Comparison of ENCODE assay signal across 8 cellular contexts in the genomic region with DNA sequence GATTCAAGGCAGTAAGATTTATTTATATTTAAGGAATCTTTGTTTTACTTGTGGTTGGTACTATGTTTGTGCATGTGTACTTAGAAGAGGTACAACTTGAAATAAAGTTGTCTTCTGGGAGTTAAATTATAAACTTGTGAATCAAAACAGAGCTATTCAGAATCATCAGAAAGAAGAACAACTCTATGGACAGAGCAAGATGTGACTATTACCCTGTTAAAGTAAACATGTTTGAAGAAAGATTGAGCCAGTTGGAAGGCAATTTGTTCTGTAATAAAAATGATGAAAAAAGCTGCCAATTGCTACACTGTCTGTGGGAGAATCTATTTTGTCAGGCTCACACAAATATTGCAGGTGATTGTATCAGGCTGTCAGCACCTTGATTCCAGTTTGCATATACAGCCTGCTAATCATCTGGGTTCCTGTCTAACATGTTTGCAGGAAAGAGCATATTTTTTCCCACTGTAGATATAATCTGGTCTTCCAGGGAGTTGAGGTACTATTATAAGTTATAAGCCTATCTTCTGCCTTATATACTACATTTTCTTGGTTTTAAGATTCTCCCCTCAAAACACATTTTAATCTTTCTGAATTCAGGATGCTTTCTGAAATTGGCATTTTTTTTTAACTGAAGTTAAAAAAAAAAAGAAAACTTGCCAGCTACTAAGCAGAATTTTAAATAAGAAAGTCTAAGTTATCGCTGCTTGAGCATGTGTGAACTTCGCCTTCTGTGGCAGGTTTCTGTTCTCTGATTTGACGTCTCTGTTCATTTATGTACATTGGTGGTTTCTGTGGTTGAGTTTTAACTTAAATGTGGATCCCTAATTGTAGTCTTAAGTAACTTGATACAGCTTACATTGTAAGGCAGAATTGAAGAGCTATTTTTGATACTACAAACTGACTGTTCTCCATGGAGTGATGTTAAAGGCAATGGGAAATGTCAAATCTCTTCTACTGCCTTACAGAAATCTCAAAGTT. TPM values are rescaled to one million over a fixed set of nuclear protein-coding genes. Genes with fewer than 3 reads are reported as not detected.
DNase-seq lines count a peak whose midpoint lies in the region; ATAC-seq and TF ChIP-seq lines count a peak whose summit lies in the region.

No MANE protein-coding gene starts in this region.

- no peaks in the 10 kb centered on the region for H3K27me3 Mint-ChIP-seq in activated CD4-positive, alpha-beta T cell treated with anti-CD3 and anti-CD28 coated beads, Interleukin-2, amount 10 ng/mL, durations not matched to agents 7 days and 5 days

- peaks cover 11% of the 10 kb centered on the region for H3K9me3 Mint-ChIP-seq in activated CD4-positive, alpha-beta T cell treated with anti-CD3 and anti-CD28 coated beads, Interleukin-2, amount 10 ng/mL, durations not matched to agents 7 days and 5 days

- H3K27ac Mint-ChIP-seq in activated CD4-positive, alpha-beta T cell treated with anti-CD3 and anti-CD28 coated beads, Interleukin-2, amount 10 ng/mL, durations not matched to agents 7 days and 5 days: peak overlapping the region; percentile 76

- ATAC-seq in HG02981 (IDR thresholded peaks at IDR 0.05; ENCODE audit: unreplicated experiment): peak; percentile 83
- ATAC-seq in aorta (ENCODE audit: low FRiP score): no peak

- CTCF ChIA-PET in activated CD4-positive, alpha-beta T cell treated with anti-CD3 and anti-CD28 coated beads, Interleukin-2, amount 10 ng/mL, durations not matched to agents 7 days and 5 days (lab: Charles Lee): interaction anchor here (0.6 to 2.0 kb wide), 5 partner anchors 8 to 43 kb away, joined by 3 to 6 read pairs (median 4); no protein-coding TSS in a partner anchor

- H3K4me3 Mint-ChIP-seq in activated CD4-positive, alpha-beta T cell treated with anti-CD3 and anti-CD28 coated beads, Interleukin-2, amount 10 ng/mL, durations not matched to agents 7 days and 5 days: peak overlapping the region; percentile 40

- H3K4me3 ChIP-seq in OCI-LY3 (ENCODE audit: low read length) (peak overlapping the region; percentile 30; the same call in 1 of the 2 replicates), mucosa of rectum (ENCODE audit: low read length in 2 of 2) (peak overlapping the region; percentile 6 to 7), aorta (ENCODE audit: low read length in 2 of 2) (no peak overlapping the region), WERI-Rb-1 (ENCODE audit: low read depth, low read length) (no peak overlapping the region)

- no peak overlapping the region for H2AFZ ChIP-seq in OCI-LY3 (ENCODE audit: low read depth, low read length)

- H3K36me3 Mint-ChIP-seq in activated CD4-positive, alpha-beta T cell treated with anti-CD3 and anti-CD28 coated beads, Interleukin-2, amount 10 ng/mL, durations not matched to agents 7 days and 5 days (ENCODE audit: low read depth): peaks cover 38% of the 10 kb centered on the region

- POLR2A ChIA-PET in activated CD4-positive, alpha-beta T cell treated with anti-CD3 and anti-CD28 coated beads, Interleukin-2, amount 10 ng/mL, durations not matched to agents 7 days and 5 days (lab: Charles Lee): no interaction called here

- DNase-seq in activated CD4-positive, alpha-beta T cell treated with anti-CD3 and anti-CD28 coated beads, Interleukin-2, amount 10 ng/mL, durations not matched to agents 7 days and 5 days: peak; percentile 52
- no peak for DNase-seq in activated CD4-positive, alpha-beta T cell treated with anti-CD3 and anti-CD28 coated beads, Interleukin-2, amount 50 U/mL, for 4 hours
- DNase-seq in aorta: no peak
- no peak for DNase-seq in OCI-M2 (lab: John Stamatoyannopoulos, UW; ENCODE audit: unreplicated experiment)
- DNase-seq in WERI-Rb-1: no peak

- H3K36me3 ChIP-seq in OCI-LY3 (replicated peaks; ENCODE audit: low read depth, low read length): peaks cover 9% of the 10 kb centered on the region
- peaks cover 0 to 3% of the 10 kb centered on the region in 2 donors for H3K36me3 ChIP-seq in mucosa of rectum (ENCODE audit: control insufficient read depth in 2 of 2, insufficient read depth in 2 of 2, low read length in 2 of 2)
- no peaks in the 10 kb centered on the region for H3K36me3 ChIP-seq in aorta (ENCODE audit: control insufficient read depth in 1 of 2, insufficient read depth in 2 of 2, low read length in 1 of 2)
- H3K36me3 ChIP-seq in WERI-Rb-1: no peaks in the 10 kb centered on the region; the same call in 1 of the 2 replicates

- H3K27me3 ChIP-seq in OCI-LY3 (ENCODE audit: low read depth, low read length) (peaks cover 11% of the 10 kb centered on the region), mucosa of rectum (ENCODE audit: control insufficient read depth in 2 of 2, insufficient read depth in 2 of 2, low read length in 2 of 2) (no peaks in the 10 kb centered on the region), aorta (ENCODE audit: control insufficient read depth in 1 of 2, insufficient read depth in 2 of 2, low read length in 1 of 2) (no peaks in the 10 kb centered on the region), WERI-Rb-1 (ENCODE audit: insufficient read depth, low read depth, severe bottlenecking) (no peaks in the 10 kb centered on the region)

- peaks cover 21% of the 10 kb centered on the region for H3K4me1 ChIP-seq in OCI-LY3 (ENCODE audit: low read length)
- peaks cover 6 to 20% of the 10 kb centered on the region in 2 donors for H3K4me1 ChIP-seq in mucosa of rectum (ENCODE audit: control insufficient read depth in 2 of 2, insufficient read depth in 2 of 2, low read length in 2 of 2)
- H3K4me1 ChIP-seq in aorta (ENCODE audit: control insufficient read depth in 1 of 2, insufficient read depth in 2 of 2, low read length in 2 of 2): no peaks in the 10 kb centered on the region

- H3K9ac ChIP-seq in OCI-LY3 (ENCODE audit: low read length) (no peak overlapping the region), mucosa of rectum (ENCODE audit: low read depth in 1 of 2, low read length in 2 of 2) (no peak overlapping the region)

- WGBS in aorta, 2 donors: 92 to 97% methylated on average over 3 of the region's 3 CpGs

- no peak overlapping the region for H3K27ac ChIP-seq in OCI-LY3 (ENCODE audit: low read length)
- H3K27ac ChIP-seq in mucosa of rectum (ENCODE audit: low read depth in 2 of 2, low read length in 2 of 2): peak overlapping the region in 1 of 2 donors; percentile 18
- H3K27ac ChIP-seq in aorta (ENCODE audit: low read depth in 1 of 2, low read length in 2 of 2): no peak overlapping the region
- H3K27ac ChIP-seq in WERI-Rb-1: no peak overlapping the region

- H3K4me2 ChIP-seq in OCI-LY3 (ENCODE audit: low read length): peak overlapping the region; percentile 67

- TF ChIP-seq CTCF in OCI-LY3 (IDR thresholded peaks at IDR 0.05; ENCODE audit: low read depth, low read length): no peak
- TF ChIP-seq CTCF in WERI-Rb-1 (IDR thresholded peaks at IDR 0.05; ENCODE audit: low read depth, low read length): no peak

- H3K4me1 Mint-ChIP-seq in activated CD4-positive, alpha-beta T cell treated with anti-CD3 and anti-CD28 coated beads, Interleukin-2, amount 10 ng/mL, durations not matched to agents 7 days and 5 days: peaks cover 49% of the 10 kb centered on the region

- H3K9me3 ChIP-seq in OCI-LY3 (ENCODE audit: insufficient read depth, low read length) (peaks cover 4% of the 10 kb centered on the region; the same call in 1 of the 2 replicates), mucosa of rectum (ENCODE audit: control insufficient read depth in 2 of 2, low read length in 2 of 2) (no peaks in the 10 kb centered on the region), aorta (ENCODE audit: control insufficient read depth, low read length) (no peaks in the 10 kb centered on the region), WERI-Rb-1 (ENCODE audit: severe bottlenecking) (no peaks in the 10 kb centered on the region)

- H3K79me2 ChIP-seq in OCI-LY3 (ENCODE audit: low read length): peaks cover 33% of the 10 kb centered on the region

- intact Hi-C loops in aorta (cut with DNase I): no loop called here

- H4K20me1 ChIP-seq in OCI-LY3 (ENCODE audit: insufficient read depth, low read length): peaks cover 37% of the 10 kb centered on the region

RNA-seq across cellular contexts. Expression of gene ZNRF2, which starts 46.0 kb away (rescaled TPM):
- total RNA-seq in activated CD4-positive, alpha-beta T cell treated with anti-CD3 and anti-CD28 coated beads, Interleukin-2, amount 10 ng/mL, durations not matched to agents 7 days and 5 days: 10 to 100 TPM; 16.8 to 18.5 TPM
- total RNA-seq in aorta: 10 to 100 TPM; 15.3 to 21.1 TPM
- 1 to 10 TPM; 4.8 to 7.0 TPM for polyA plus RNA-seq in aorta

Comparison
In these comparisons a context has a peak if more than half of its experiments do, and no peak if none do; other contexts are left out.
1. H3K4me3 ChIP-seq: peak in OCI-LY3 (single experiment) and mucosa of rectum (2 of 2); none in aorta (0 of 2) and WERI-Rb-1 (single experiment).